In the genomic region with DNA sequence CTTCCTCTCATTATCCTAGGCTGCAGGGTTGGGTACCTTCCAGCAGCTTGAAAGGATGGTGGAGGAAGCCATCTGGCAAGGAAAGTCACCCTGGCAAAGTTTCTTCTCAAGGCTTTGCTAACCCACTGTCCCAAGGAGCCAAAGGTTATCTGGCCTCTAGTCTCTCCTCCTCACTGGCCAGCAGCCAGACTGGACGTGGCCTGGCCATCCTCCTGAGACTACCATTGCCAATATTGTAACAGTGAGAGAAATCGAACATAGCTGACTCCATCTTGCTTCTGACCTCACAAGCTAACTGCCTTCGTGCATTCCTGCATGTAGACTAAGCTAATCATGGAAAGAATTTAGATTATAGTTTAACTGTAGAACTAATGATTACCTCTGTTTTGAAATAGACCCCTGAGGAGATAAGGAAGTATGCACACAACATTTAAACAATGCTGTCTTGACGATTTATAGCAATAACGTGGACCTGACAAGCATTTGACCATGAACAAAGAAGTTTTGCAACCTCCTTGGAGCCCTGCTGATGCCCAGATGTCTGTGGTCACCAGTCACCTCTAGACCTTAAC, we compare ENCODE assay signal across 1 cellular context.
TF ChIP-seq lines count a peak whose summit lies in the region.

No MANE protein-coding gene starts in this region.

TF ChIP-seq in K562, 482 proteins besides CTCF, POLR2A, EP300 and RAD21 (continued from another document and continues in another):
- TF ChIP-seq MGA (IDR thresholded peaks at IDR 0.05) (no peak), MEIS2 (IDR thresholded peaks at IDR 0.05; ENCODE audit: partially characterized antibody) (peak; percentile 33), ZNF354B (CRISPR knock-in tag; IDR thresholded peaks at IDR 0.05) (peak; percentile 44; the same call in 1 of the 2 replicates), SMAD3 (CRISPR knock-in tag; conservative IDR thresholded peaks at IDR 0.05) (peak; percentile 73; the same call in 1 of the 2 replicates), ZNF766 (CRISPR knock-in tag; conservative IDR thresholded peaks at IDR 0.05) (peak; percentile 50; the same call in 1 of the 2 replicates), IRF9 (tag; IDR thresholded peaks at IDR 0.05) (0 out of 2 replicates have a peak, but pooled peaks have one; percentile 28), ZNF511 (CRISPR knock-in tag; IDR thresholded peaks at IDR 0.05) (no peak), TEAD1 (CRISPR knock-in tag; IDR thresholded peaks at IDR 0.05) (peak in 1 of 2 experiments; percentile 83; a peak in 2 of 4 replicates), JUND (IDR thresholded peaks at IDR 0.05; ENCODE audit: borderline replicate concordance, low read depth, low read length) (no peak), JUND (tag; IDR thresholded peaks at IDR 0.05; ENCODE audit: borderline replicate concordance, low read depth, low read length) (peak; percentile 45; the same call in 1 of the 3 replicates), THRB (CRISPR knock-in tag; conservative IDR thresholded peaks at IDR 0.05) (no peak), HDAC8 (tag; IDR thresholded peaks at IDR 0.05) (peak; percentile 76; the same call in 1 of the 2 replicates), HINFP (tag; conservative IDR thresholded peaks at IDR 0.05; ENCODE audit: low read depth) (0 out of 2 replicates have a peak, but pooled peaks have one; percentile 47), HDAC6 (IDR thresholded peaks at IDR 0.05; ENCODE audit: low read depth, low read length) (no peak), ELF2 (CRISPR knock-in tag; IDR thresholded peaks at IDR 0.05) (no peak), ZNF311 (CRISPR knock-in tag; IDR thresholded peaks at IDR 0.05) (peak; percentile 86), ZNF584 (CRISPR knock-in tag; IDR thresholded peaks at IDR 0.05; ENCODE audit: low read depth) (0 out of 2 replicates have a peak, but pooled peaks have one; percentile 19), ZNF197 (CRISPR knock-in tag; IDR thresholded peaks at IDR 0.05; ENCODE audit: low read depth) (0 out of 2 replicates have a peak, but pooled peaks have one; percentile 59), ZNF124 (CRISPR knock-in tag; IDR thresholded peaks at IDR 0.05) (no peak), DMBX1 (CRISPR knock-in tag; IDR thresholded peaks at IDR 0.05; ENCODE audit: borderline replicate concordance) (peak; percentile 24; the same call in 1 of the 2 replicates), TCFL5 (CRISPR knock-in tag; conservative IDR thresholded peaks at IDR 0.05) (peak; percentile 58; the same call in 1 of the 2 replicates), PBX2 (CRISPR knock-in tag; IDR thresholded peaks at IDR 0.05; ENCODE audit: low read depth) (no peak), PBX2 (tag; conservative IDR thresholded peaks at IDR 0.05; ENCODE audit: low read depth) (peak; percentile 31; the same call in 1 of the 2 replicates), HNRNPLL (IDR thresholded peaks at IDR 0.05; ENCODE audit: low read depth, low read length, poor library complexity, severe bottlenecking) (no peak), PHB (CRISPR knock-in tag; IDR thresholded peaks at IDR 0.05) (no peak)
- TF ChIP-seq, protein P1, sequence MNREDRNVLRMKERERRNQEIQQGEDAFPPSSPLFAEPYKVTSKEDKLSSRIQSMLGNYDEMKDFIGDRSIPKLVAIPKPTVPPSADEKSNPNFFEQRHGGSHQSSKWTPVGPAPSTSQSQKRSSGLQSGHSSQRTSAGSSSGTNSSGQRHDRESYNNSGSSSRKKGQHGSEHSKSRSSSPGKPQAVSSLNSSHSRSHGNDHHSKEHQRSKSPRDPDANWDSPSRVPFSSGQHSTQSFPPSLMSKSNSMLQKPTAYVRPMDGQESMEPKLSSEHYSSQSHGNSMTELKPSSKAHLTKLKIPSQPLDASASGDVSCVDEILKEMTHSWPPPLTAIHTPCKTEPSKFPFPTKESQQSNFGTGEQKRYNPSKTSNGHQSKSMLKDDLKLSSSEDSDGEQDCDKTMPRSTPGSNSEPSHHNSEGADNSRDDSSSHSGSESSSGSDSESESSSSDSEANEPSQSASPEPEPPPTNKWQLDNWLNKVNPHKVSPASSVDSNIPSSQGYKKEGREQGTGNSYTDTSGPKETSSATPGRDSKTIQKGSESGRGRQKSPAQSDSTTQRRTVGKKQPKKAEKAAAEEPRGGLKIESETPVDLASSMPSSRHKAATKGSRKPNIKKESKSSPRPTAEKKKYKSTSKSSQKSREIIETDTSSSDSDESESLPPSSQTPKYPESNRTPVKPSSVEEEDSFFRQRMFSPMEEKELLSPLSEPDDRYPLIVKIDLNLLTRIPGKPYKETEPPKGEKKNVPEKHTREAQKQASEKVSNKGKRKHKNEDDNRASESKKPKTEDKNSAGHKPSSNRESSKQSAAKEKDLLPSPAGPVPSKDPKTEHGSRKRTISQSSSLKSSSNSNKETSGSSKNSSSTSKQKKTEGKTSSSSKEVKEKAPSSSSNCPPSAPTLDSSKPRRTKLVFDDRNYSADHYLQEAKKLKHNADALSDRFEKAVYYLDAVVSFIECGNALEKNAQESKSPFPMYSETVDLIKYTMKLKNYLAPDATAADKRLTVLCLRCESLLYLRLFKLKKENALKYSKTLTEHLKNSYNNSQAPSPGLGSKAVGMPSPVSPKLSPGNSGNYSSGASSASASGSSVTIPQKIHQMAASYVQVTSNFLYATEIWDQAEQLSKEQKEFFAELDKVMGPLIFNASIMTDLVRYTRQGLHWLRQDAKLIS (CRISPR knock-in tag; IDR thresholded peaks at IDR 0.05): no peak
